8 cellular contexts compared by ENCODE assay signal in the genomic region with DNA sequence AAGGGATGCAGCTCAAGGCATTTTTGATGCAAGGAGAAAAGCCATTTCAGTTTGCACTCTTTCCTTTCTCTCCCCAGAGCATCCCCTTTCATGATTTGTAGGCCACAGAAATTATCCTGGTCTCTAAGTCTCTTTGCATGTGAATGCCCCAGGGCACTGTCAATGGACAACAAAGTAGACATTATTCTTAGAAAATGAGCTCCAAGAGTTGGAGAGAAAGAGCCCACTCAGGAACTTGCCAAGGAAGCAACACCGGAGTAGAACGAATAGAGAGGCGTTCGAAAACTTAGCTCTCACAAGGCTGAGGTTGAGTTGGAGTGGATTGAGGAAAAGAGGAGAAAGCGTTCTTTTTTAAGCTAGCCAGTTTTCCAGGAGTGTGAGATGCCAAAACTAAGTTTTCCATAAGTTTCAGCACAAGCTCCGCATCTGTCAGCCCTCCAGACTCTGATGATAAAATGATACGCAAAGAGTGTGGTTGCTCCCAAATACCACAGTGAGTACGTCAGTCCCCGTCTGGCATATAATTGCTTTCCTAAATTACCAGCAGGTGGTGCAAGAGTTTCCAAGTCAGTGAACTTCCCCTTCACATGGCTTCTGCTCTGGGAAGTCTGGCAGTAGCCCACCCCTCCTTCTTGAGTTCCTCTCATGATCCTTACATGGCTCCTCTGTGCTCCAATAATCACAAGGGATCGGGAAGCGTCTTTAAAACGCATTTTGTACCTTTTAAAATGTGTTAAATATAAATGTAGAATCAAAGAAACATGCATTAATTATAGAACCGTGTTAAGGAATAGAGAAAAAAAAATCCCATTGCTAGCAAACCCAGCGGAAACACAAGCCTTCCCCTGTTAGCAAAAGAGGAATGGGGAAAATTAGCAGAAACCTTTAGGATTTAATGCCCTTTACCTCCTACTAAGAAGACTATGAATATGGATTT.
DNase-seq lines count a peak whose midpoint lies in the region; ATAC-seq, FAIRE-seq and TF ChIP-seq lines count a peak whose summit lies in the region.

No MANE protein-coding gene starts in this region.

- POLR2A ChIA-PET in K562 (lab: Yijun Ruan, JAX): interaction anchor here (0.7 to 1.5 kb wide), 2 partner anchors 8 to 16 kb away, joined by 3 read pairs; no protein-coding TSS in a partner anchor

- H3K27ac ChIP-seq in K562 (ENCODE audit: extremely low read depth, low read depth, low read length) (no peak overlapping the region), small intestine (ENCODE audit: low read depth in 1 of 2, low read length in 1 of 2) (no peak overlapping the region)

- TF ChIP-seq RAD21 in K562 (CRISPR knock-in tag; conservative IDR thresholded peaks at IDR 0.05 in 1 of 2, IDR thresholded peaks at IDR 0.05 in 1 of 2): peak in 1 of 2 experiments; percentile 47; a peak in 3 of 4 replicates

- in situ Hi-C loops in K562 (cut with MboI): no loop called here

- FAIRE-seq in K562 (lab: Jason Lieb, UNC) (no peak), small intestine (lab: Jason Lieb, UNC) (no peak)

- H3K9me1 ChIP-seq in K562 (ENCODE audit: control insufficient read depth, insufficient read depth, low read length): no peaks in the 10 kb centered on the region

- no peak overlapping the region for H3K4me2 ChIP-seq in K562 (ENCODE audit: insufficient read depth, low read length)

- ATAC-seq in GM18511 (IDR thresholded peaks at IDR 0.05; ENCODE audit: unreplicated experiment) (peak; percentile 87), HG03354 (IDR thresholded peaks at IDR 0.05; ENCODE audit: poor library complexity, severe bottlenecking, unreplicated experiment) (peak; percentile 75), K562 (peak; percentile 82)

- CTCF ChIA-PET in K562 (lab: Yijun Ruan, JAX; ENCODE audit: low intra/inter-chr PET ratio): interaction anchor here (0.6 to 0.7 kb wide), 2 partner anchors 630 to 816 kb away, joined by 3 read pairs; no protein-coding TSS in a partner anchor

- no peaks in the 10 kb centered on the region for H4K20me1 ChIP-seq in K562 (replicated peaks; ENCODE audit: control insufficient read depth, insufficient read depth, low read length)

- intact Hi-C loops in K562 (cut with micrococcal nuclease): no loop called here

- H2AFZ ChIP-seq in K562 (ENCODE audit: low read depth, low read length): no peak overlapping the region

- no peak for TF ChIP-seq EP300 in K562 (IDR thresholded peaks at IDR 0.05; ENCODE audit: low read length)

- H3K4me1 ChIP-seq in K562 (replicated peaks in 1 of 2; ENCODE audit: control insufficient read depth in 2 of 2, insufficient read depth in 2 of 2, low read length in 2 of 2) (no peaks in the 10 kb centered on the region), small intestine (ENCODE audit: control insufficient read depth in 2 of 2, insufficient read depth in 1 of 2, low read depth in 1 of 2, low read length in 1 of 2) (no peaks in the 10 kb centered on the region)

- H3K9ac ChIP-seq in K562 (ENCODE audit: insufficient read depth in 1 of 2, low read depth in 2 of 2, low read length in 2 of 2): no peak overlapping the region

- no peaks in the 10 kb centered on the region for H3K27me3 ChIP-seq in K562 (ENCODE audit: control insufficient read depth in 2 of 2, insufficient read depth in 2 of 2, low read length in 2 of 2)
- H3K27me3 ChIP-seq in small intestine (ENCODE audit: control insufficient read depth in 2 of 2, insufficient read depth in 2 of 2, low read length in 2 of 2): no peaks in the 10 kb centered on the region

- TF ChIP-seq CTCF in K562 (IDR thresholded peaks at IDR 0.05 in 2 of 3, conservative IDR thresholded peaks at IDR 0.05 in 1 of 3; ENCODE audit: insufficient read depth in 2 of 3, low read depth in 1 of 3, low read length in 3 of 3): peak; percentile 25 to 50 (median 44); a peak in 5 of 6 replicates

- TF ChIP-seq POLR2A in K562 (conservative IDR thresholded peaks at IDR 0.05): no peak

- no peaks in the 10 kb centered on the region for H3K79me2 ChIP-seq in K562 (ENCODE audit: control insufficient read depth, insufficient read depth, low read length)

- H3K4me3 ChIP-seq in K562 (no peak overlapping the region), small intestine (ENCODE audit: low read depth in 1 of 2, low read length in 2 of 2) (no peak overlapping the region)

- H3K9me3 ChIP-seq in K562 (replicated peaks; ENCODE audit: control insufficient read depth, insufficient read depth, low read depth, low read length) (no peaks in the 10 kb centered on the region), small intestine (ENCODE audit: control insufficient read depth, low read depth) (no peaks in the 10 kb centered on the region)

- H3K36me3 ChIP-seq in K562 (ENCODE audit: control insufficient read depth, insufficient read depth, low read length) (no peaks in the 10 kb centered on the region), small intestine (ENCODE audit: control insufficient read depth in 2 of 2, insufficient read depth in 2 of 2, low read length in 2 of 2) (no peaks in the 10 kb centered on the region)

- 4% methylated on average over 12 of the region's 14 CpGs for WGBS in K562 (ENCODE audit: insufficient coverage, low coverage, missing lambda C conversion rate)
- 41 to 49% (median 48%) methylated on average over 14 of the region's 14 CpGs for WGBS in small intestine, 3 donors

- peak in 8 of 14 donors; percentile 1 to 48 (median 6) for DNase-seq in C1 segment of cervical spinal cord (lab: John Stamatoyannopoulos, UW)
- peak; percentile 72 to 88 for DNase-seq in NCI-H526 (lab: John Stamatoyannopoulos, UW)
- DNase-seq in K562 (ENCODE audit: extremely low read depth in 1 of 4, low spot score in 3 of 4): peak; percentile 11 to 51 (median 20)
- peak; percentile 80 for DNase-seq in iPS DF 4.7 (ENCODE audit: extremely low read depth, low spot score)
- DNase-seq in small intestine: peak; percentile 52
- DNase-seq in NK-92 treated with Interleukin-12 subunit alpha and Interleukin-12 subunit beta, amount 100 ng/mL, for 24 hours (lab: John Stamatoyannopoulos, UW): no peak

- no TSS peak for BruUV-seq in K562 (replicated peaks; lab: Mats Ljungman, UMichigan)

TF ChIP-seq in K562, 482 proteins besides CTCF, POLR2A, EP300 and RAD21:
- TF ChIP-seq ATF7 (IDR thresholded peaks at IDR 0.05) (peak; percentile 58; the same call in 1 of the 2 replicates), ARHGAP35 (IDR thresholded peaks at IDR 0.05; ENCODE audit: partially characterized antibody) (no peak), TEAD4 (IDR thresholded peaks at IDR 0.05; ENCODE audit: low read length) (0 out of 2 replicates have a peak, but pooled peaks have one; percentile 41), TEAD4 (CRISPR knock-in tag; IDR thresholded peaks at IDR 0.05; ENCODE audit: borderline replicate concordance) (no peak), JUN (IDR thresholded peaks at IDR 0.05; ENCODE audit: borderline replicate concordance, low read depth, low read length) (peak; percentile 50; the same call in 1 of the 2 replicates), JUN (CRISPR knock-in tag; IDR thresholded peaks at IDR 0.05; ENCODE audit: borderline replicate concordance) (no peak), ARID1B (IDR thresholded peaks at IDR 0.05) (no peak), JUND (IDR thresholded peaks at IDR 0.05; ENCODE audit: borderline replicate concordance, low read depth, low read length) (peak; percentile 69), JUND (tag; IDR thresholded peaks at IDR 0.05; ENCODE audit: borderline replicate concordance, low read depth, low read length) (peak; percentile 58; the same call in 1 of the 3 replicates)
- TF ChIP-seq, protein P1, sequence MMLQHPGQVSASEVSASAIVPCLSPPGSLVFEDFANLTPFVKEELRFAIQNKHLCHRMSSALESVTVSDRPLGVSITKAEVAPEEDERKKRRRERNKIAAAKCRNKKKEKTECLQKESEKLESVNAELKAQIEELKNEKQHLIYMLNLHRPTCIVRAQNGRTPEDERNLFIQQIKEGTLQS (IDR thresholded peaks at IDR 0.05): peak; percentile 27; the same call in 1 of the 2 replicates
- TF ChIP-seq, protein P1 (CRISPR knock-in tag; conservative IDR thresholded peaks at IDR 0.05): no peak
